Comparison of ENCODE assay signal across 8 cellular contexts in the genomic region with DNA sequence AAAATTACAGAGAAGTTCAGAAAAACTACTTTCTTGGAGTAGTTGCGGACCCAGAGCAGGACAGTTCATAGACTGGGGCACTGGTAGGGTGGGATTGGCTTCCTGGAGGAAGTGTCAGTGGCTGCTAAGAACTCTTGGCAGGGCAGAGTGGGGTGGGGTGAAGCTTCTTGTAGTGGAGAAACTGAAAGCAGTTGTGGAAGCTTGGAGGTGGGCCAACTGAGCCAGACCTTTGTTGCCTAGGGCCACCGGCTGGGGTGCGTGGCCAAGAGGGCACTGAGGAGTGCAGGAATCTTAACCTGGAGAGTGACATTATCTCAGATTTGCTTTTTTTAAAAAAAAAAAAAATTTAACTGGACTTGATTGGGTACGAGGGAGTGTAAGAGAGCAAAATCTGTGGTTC. TPM values are rescaled to one million over a fixed set of nuclear protein-coding genes. Genes with fewer than 3 reads are reported as not detected.
DNase-seq lines count a peak whose midpoint lies in the region; ATAC-seq and TF ChIP-seq lines count a peak whose summit lies in the region.

No MANE protein-coding gene starts in this region.

- intact Hi-C loops in CD14-positive monocyte (cut with micrococcal nuclease) = loop anchor here (5.0 to 10.0 kb wide), 5 partner anchors 34 to 144 kb away; a partner anchor contains a TSS
- intact Hi-C loops in activated naive CD4-positive, alpha-beta T cell treated with anti-CD3 and anti-CD28 coated beads for 36 hours (cut with micrococcal nuclease) = loop anchor here (5.0 kb wide), 1 partner anchor 1171 kb away; no protein-coding TSS in a partner anchor
- intact Hi-C loops in right cardiac atrium (cut with DNase I) = loop anchor here in 1 of 4 donors (5.0 kb wide), 1 partner anchor 96 kb away; a partner anchor contains a TSS

- peaks cover 0 to 3% (median 0%) of the 10 kb centered on the region in 7 donors for H3K9me3 Mint-ChIP-seq in CD14-positive monocyte
- H3K9me3 Mint-ChIP-seq in activated naive CD4-positive, alpha-beta T cell treated with anti-CD3 and anti-CD28 coated beads for 36 hours = no peaks in the 10 kb centered on the region

- H3K9me3 ChIP-seq in right cardiac atrium (ENCODE audit: control insufficient read depth, low read length) = no peaks in the 10 kb centered on the region

- peak overlapping the region; percentile 85 for H3K27ac ChIP-seq in right cardiac atrium (ENCODE audit: low read length)

- WGBS in right cardiac atrium = 18% methylated on average over 4 of the region's 4 CpGs

- peak; percentile 64 for DNase-seq in CD14-positive monocyte (ENCODE audit: low spot score)
- peak; percentile 32 for DNase-seq in NCI-H226
- DNase-seq in activated naive CD4-positive, alpha-beta T cell treated with anti-CD3 and anti-CD28 coated beads for 36 hours = peak; percentile 69
- peak; percentile 91 to 96 (median 92) for DNase-seq in right cardiac atrium
- DNase-seq in stimulated activated CD4-positive, alpha-beta T cell treated with anti-CD3 and anti-CD28 coated beads, Interleukin-15, amount 100 ng/mL, for 24 hours = peak; percentile 58
- no peak for DNase-seq in COR-L47 (lab: John Stamatoyannopoulos, UW)
- DNase-seq in SW 1271 (lab: John Stamatoyannopoulos, UW) = no peak

- no peaks in the 10 kb centered on the region for H3K27me3 ChIP-seq in right cardiac atrium (ENCODE audit: control insufficient read depth, insufficient read depth)

- H3K4me3 Mint-ChIP-seq in CD14-positive monocyte = peak overlapping the region; percentile 82 to 83
- peak overlapping the region; percentile 70 for H3K4me3 Mint-ChIP-seq in activated naive CD4-positive, alpha-beta T cell treated with anti-CD3 and anti-CD28 coated beads for 36 hours

- ATAC-seq in GM21526 (IDR thresholded peaks at IDR 0.05; ENCODE audit: low FRiP score, unreplicated experiment) (peak; percentile 24), right cardiac atrium (peak; percentile 66 to 70)

- H3K36me3 Mint-ChIP-seq in CD14-positive monocyte = peaks cover 3 to 4% of the 10 kb centered on the region in 2 donors
- no peaks in the 10 kb centered on the region for H3K36me3 Mint-ChIP-seq in activated naive CD4-positive, alpha-beta T cell treated with anti-CD3 and anti-CD28 coated beads for 36 hours (ENCODE audit: low read depth)

- H3K4me1 ChIP-seq in right cardiac atrium (ENCODE audit: control insufficient read depth, insufficient read depth, low read length) = peaks cover 8% of the 10 kb centered on the region

- peaks cover 57% of the 10 kb centered on the region for H3K4me1 Mint-ChIP-seq in CD14-positive monocyte
- peaks cover 59% of the 10 kb centered on the region for H3K4me1 Mint-ChIP-seq in activated naive CD4-positive, alpha-beta T cell treated with anti-CD3 and anti-CD28 coated beads for 36 hours (ENCODE audit: low read depth)

- CTCF ChIA-PET in activated naive CD4-positive, alpha-beta T cell treated with anti-CD3 and anti-CD28 coated beads for 36 hours (lab: Charles Lee) = interaction anchor here (0.6 to 1.1 kb wide), 4 partner anchors 9 to 140 kb away, joined by 3 to 4 read pairs (median 4); no protein-coding TSS in a partner anchor

- TF ChIP-seq CTCF in CD14-positive monocyte (IDR thresholded peaks at IDR 0.05) = no peak

- peak overlapping the region; percentile 43 for H3K4me3 ChIP-seq in right cardiac atrium (ENCODE audit: low read length)

- H3K27me3 Mint-ChIP-seq in CD14-positive monocyte (ENCODE audit: low read depth in 3 of 3) = peaks cover 0 to 2% (median 0%) of the 10 kb centered on the region in 3 donors
- no peaks in the 10 kb centered on the region for H3K27me3 Mint-ChIP-seq in activated naive CD4-positive, alpha-beta T cell treated with anti-CD3 and anti-CD28 coated beads for 36 hours (ENCODE audit: low read depth)

- H3K27ac Mint-ChIP-seq in CD14-positive monocyte = peak overlapping the region; percentile 86 to 96 (median 93)
- H3K27ac Mint-ChIP-seq in activated naive CD4-positive, alpha-beta T cell treated with anti-CD3 and anti-CD28 coated beads for 36 hours = peak overlapping the region; percentile 73

RNA-seq across cellular contexts. Expression of a gene that starts 3.2 kb away (rescaled TPM):
- polyA plus RNA-seq in CD14-positive monocyte (1 to 10 TPM; 2.7 to 3.5 TPM), right cardiac atrium (20.9 TPM)
- total RNA-seq in activated naive CD4-positive, alpha-beta T cell treated with anti-CD3 and anti-CD28 coated beads for 36 hours = 10 to 100 TPM in 1 of 2 experiments, 1 to 10 TPM in 1; 9.4 to 11.5 TPM
- 10 to 100 TPM; 58.2 to 71.5 (median 71.1) TPM for total RNA-seq in right cardiac atrium

RNA-seq across cellular contexts. Expression of a gene that starts 31.3 kb away (rescaled TPM):
- polyA plus RNA-seq in CD14-positive monocyte (under 1 TPM; 0.41 to 0.56 TPM), right cardiac atrium (not detected)
- not detected for total RNA-seq in activated naive CD4-positive, alpha-beta T cell treated with anti-CD3 and anti-CD28 coated beads for 36 hours
- not detected for total RNA-seq in right cardiac atrium

Comparison
In these comparisons a context has a peak if more than half of its experiments do, and no peak if none do; other contexts are left out.
1. DNase-seq: peak in CD14-positive monocyte (single experiment), NCI-H226 (single experiment), activated naive CD4-positive, alpha-beta T cell treated with anti-CD3 and anti-CD28 coated beads for 36 hours (single experiment), right cardiac atrium (3 of 3) and stimulated activated CD4-positive, alpha-beta T cell treated with anti-CD3 and anti-CD28 coated beads, Interleukin-15, amount 100 ng/mL, for 24 hours (single experiment); none in COR-L47 (single experiment) and SW 1271 (0 of 2).
2. RNA of a gene that starts 3.2 kb away (total RNA-seq): 58.2 to 71.5 TPM in right cardiac atrium; 9.4 to 11.5 TPM in activated naive CD4-positive, alpha-beta T cell treated with anti-CD3 and anti-CD28 coated beads for 36 hours; every median in the first group is over 4 times any median in the second.